ENCODE assay signal across 8 cellular contexts in the genomic region with DNA sequence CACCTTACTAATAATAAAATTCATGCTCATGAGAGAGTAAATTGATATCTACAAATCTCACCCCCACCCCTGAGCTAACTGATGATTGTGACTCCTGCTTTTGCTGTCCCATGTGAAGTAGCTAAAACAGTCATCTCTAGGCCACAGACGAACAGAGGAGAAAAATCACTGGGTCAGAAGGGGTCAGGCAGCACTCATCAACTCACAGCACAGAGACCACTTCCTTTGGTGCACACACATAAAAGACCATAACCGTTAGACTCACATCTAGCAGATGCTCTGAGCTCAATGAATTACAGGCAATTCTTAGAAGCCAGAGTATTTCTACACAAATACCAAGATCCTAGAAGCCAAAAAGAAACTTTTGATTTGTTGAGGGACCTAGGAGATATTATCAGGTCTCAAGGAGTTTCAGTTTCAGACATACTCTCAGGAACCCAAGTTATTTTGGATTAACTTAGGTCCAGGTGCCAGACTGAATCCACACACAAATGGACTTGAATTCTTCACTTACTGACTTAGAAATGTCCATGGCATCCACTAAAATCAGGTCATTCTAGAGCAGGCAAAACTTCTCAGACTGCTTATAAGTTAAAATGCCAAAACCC.
DNase-seq lines count a peak whose midpoint lies in the region; ATAC-seq and TF ChIP-seq lines count a peak whose summit lies in the region.

No MANE protein-coding gene starts in this region.

- no peak overlapping the region for H2AFZ ChIP-seq in neural progenitor cell (replicated peaks)

- peak overlapping the region; percentile 30 to 42 for H3K27ac Mint-ChIP-seq in effector memory CD8-positive, alpha-beta T cell
- H3K27ac Mint-ChIP-seq in neural progenitor cell: no peak overlapping the region
- no peak overlapping the region for H3K27ac Mint-ChIP-seq in MCF 10A (ENCODE audit: low read depth, unreplicated experiment)

- peaks cover 9 to 10% of the 10 kb centered on the region in 2 donors for H3K4me1 Mint-ChIP-seq in effector memory CD8-positive, alpha-beta T cell (ENCODE audit: low read depth in 2 of 2)
- H3K4me1 Mint-ChIP-seq in neural progenitor cell (peaks cover 9% of the 10 kb centered on the region), MCF 10A (ENCODE audit: insufficient read depth, unreplicated experiment) (no peaks in the 10 kb centered on the region)

- H3K36me3 Mint-ChIP-seq in effector memory CD8-positive, alpha-beta T cell (ENCODE audit: insufficient read depth): no peaks in the 10 kb centered on the region
- no peaks in the 10 kb centered on the region for H3K36me3 Mint-ChIP-seq in neural progenitor cell
- no peaks in the 10 kb centered on the region for H3K36me3 Mint-ChIP-seq in MCF 10A (ENCODE audit: insufficient read depth, unreplicated experiment)

- CTCF ChIA-PET in MCF 10A (lab: Yijun Ruan, JAX): interaction anchor here (0.6 to 1.2 kb wide), 3 partner anchors 8 to 25 kb away, joined by 3 to 6 read pairs (median 3); no protein-coding TSS in a partner anchor

- H2BK5ac ChIP-seq in mesendoderm (ENCODE audit: low read length): no peak overlapping the region

- H4K8ac ChIP-seq in mesendoderm (ENCODE audit: low read depth, low read length): no peak overlapping the region

- H3K9ac ChIP-seq in neural progenitor cell: no peak overlapping the region
- H3K9ac ChIP-seq in mesendoderm (ENCODE audit: low read length): no peak overlapping the region

- H3K18ac ChIP-seq in mesendoderm (ENCODE audit: low read length): no peak overlapping the region

- H3K27me3 Mint-ChIP-seq in effector memory CD8-positive, alpha-beta T cell: peaks cover 0 to 6% of the 10 kb centered on the region in 2 donors
- H3K27me3 Mint-ChIP-seq in neural progenitor cell (ENCODE audit: insufficient read depth, low read depth) (no peaks in the 10 kb centered on the region), MCF 10A (ENCODE audit: insufficient read depth, unreplicated experiment) (peaks cover 82% of the 10 kb centered on the region)

- no peak overlapping the region for H2AK5ac ChIP-seq in mesendoderm (ENCODE audit: low read length)

- no peaks in the 10 kb centered on the region for H3K9me3 ChIP-seq in neural progenitor cell (ENCODE audit: low read depth)

- POLR2A ChIA-PET in MCF 10A (lab: Yijun Ruan, JAX): no interaction called here

- H3K9me3 Mint-ChIP-seq in effector memory CD8-positive, alpha-beta T cell: no peaks in the 10 kb centered on the region
- H3K9me3 Mint-ChIP-seq in neural progenitor cell: peaks cover 3% of the 10 kb centered on the region
- H3K9me3 Mint-ChIP-seq in MCF 10A (ENCODE audit: unreplicated experiment): no peaks in the 10 kb centered on the region

- no peaks in the 10 kb centered on the region for H3K79me1 ChIP-seq in mesendoderm (ENCODE audit: low read length)

- no peak overlapping the region for H4K5ac ChIP-seq in mesendoderm (ENCODE audit: low read length)

- no TSS peak for BruUV-seq in MCF 10A (replicated peaks; lab: Mats Ljungman, UMichigan)

- intact Hi-C loops in MCF 10A (cut with micrococcal nuclease): no loop called here

- H3K4me2 ChIP-seq in neural progenitor cell (no peak overlapping the region), mesendoderm (ENCODE audit: low read length) (no peak overlapping the region)

- TF ChIP-seq CTCF in neural progenitor cell (IDR thresholded peaks at IDR 0.05) (no peak), MCF 10A (IDR thresholded peaks at IDR 0.05; ENCODE audit: unreplicated experiment) (no peak)

- ATAC-seq in GM18873 (IDR thresholded peaks at IDR 0.05; ENCODE audit: low FRiP score, unreplicated experiment) (peak; percentile 81), GM21717 (IDR thresholded peaks at IDR 0.05; ENCODE audit: unreplicated experiment) (peak; percentile 61), HG03439 (IDR thresholded peaks at IDR 0.05; ENCODE audit: unreplicated experiment) (peak; percentile 51)
- ATAC-seq in effector memory CD8-positive, alpha-beta T cell (replicated peaks): peak; percentile 59

- no peak overlapping the region for H3K27ac ChIP-seq in neural progenitor cell
- no peak overlapping the region for H3K27ac ChIP-seq in mesendoderm (ENCODE audit: low read depth, low read length)

- no peak overlapping the region for H2BK15ac ChIP-seq in mesendoderm (replicated peaks; ENCODE audit: low read depth)

- no peak for DNase-seq in effector memory CD8-positive, alpha-beta T cell
- DNase-seq in neural progenitor cell (ENCODE audit: low spot score) (no peak), MCF 10A (ENCODE audit: unreplicated experiment) (no peak), T1000 (lab: John Stamatoyannopoulos, UW) (no peak), mesendoderm (no peak)

- no peaks in the 10 kb centered on the region for H3K36me3 ChIP-seq in neural progenitor cell
- no peaks in the 10 kb centered on the region for H3K36me3 ChIP-seq in mesendoderm (ENCODE audit: control insufficient read depth, insufficient read depth, low read length)

- H3K4me1 ChIP-seq in neural progenitor cell: no peaks in the 10 kb centered on the region
- H3K4me1 ChIP-seq in mesendoderm (ENCODE audit: control insufficient read depth, low read depth, low read length): no peaks in the 10 kb centered on the region

- no peak overlapping the region for H3K4me3 Mint-ChIP-seq in effector memory CD8-positive, alpha-beta T cell
- no peak overlapping the region for H3K4me3 Mint-ChIP-seq in neural progenitor cell
- no peak overlapping the region for H3K4me3 Mint-ChIP-seq in MCF 10A (ENCODE audit: unreplicated experiment)

- H3K79me2 ChIP-seq in neural progenitor cell (ENCODE audit: low read depth): no peaks in the 10 kb centered on the region
- no peaks in the 10 kb centered on the region for H3K79me2 ChIP-seq in mesendoderm (ENCODE audit: control insufficient read depth, insufficient read depth, low read length)

- H3F3A ChIP-seq in neural progenitor cell (ENCODE audit: low read depth): no peaks in the 10 kb centered on the region

- H4K20me1 ChIP-seq in neural progenitor cell (ENCODE audit: low read depth): no peaks in the 10 kb centered on the region

- no peaks in the 10 kb centered on the region for H3K27me3 ChIP-seq in neural progenitor cell
- no peaks in the 10 kb centered on the region for H3K27me3 ChIP-seq in mesendoderm (ENCODE audit: insufficient read depth, low read length, poor library complexity)

- no peak overlapping the region for H3K56ac ChIP-seq in mesendoderm (ENCODE audit: low read length)

- no peak overlapping the region for H3K23ac ChIP-seq in mesendoderm (ENCODE audit: low read length)

- H3K4me3 ChIP-seq in neural progenitor cell (no peak overlapping the region), mesendoderm (ENCODE audit: low read length) (no peak overlapping the region)

- H2BK120ac ChIP-seq in mesendoderm (ENCODE audit: low read depth, low read length): no peak overlapping the region

- no CpG with 5 or more reads among the region's 2 CpGs for WGBS in mesendoderm (ENCODE audit: extremely low coverage, insufficient coverage, low lambda C conversion rate)

- H3K4ac ChIP-seq in mesendoderm (ENCODE audit: low read depth, low read length): no peak overlapping the region

Comparison
In these comparisons a context has a peak if more than half of its experiments do, and no peak if none do; other contexts are left out.
1. H3K27ac Mint-ChIP-seq: peak in effector memory CD8-positive, alpha-beta T cell (2 of 2); none in neural progenitor cell (single experiment) and MCF 10A (single experiment).
2. Peak in every context shown above with its lines, with median percentiles within 50 percentile points of each other: ATAC-seq.